Comparison of ENCODE assay signal across 20 cellular contexts in the genomic region with DNA sequence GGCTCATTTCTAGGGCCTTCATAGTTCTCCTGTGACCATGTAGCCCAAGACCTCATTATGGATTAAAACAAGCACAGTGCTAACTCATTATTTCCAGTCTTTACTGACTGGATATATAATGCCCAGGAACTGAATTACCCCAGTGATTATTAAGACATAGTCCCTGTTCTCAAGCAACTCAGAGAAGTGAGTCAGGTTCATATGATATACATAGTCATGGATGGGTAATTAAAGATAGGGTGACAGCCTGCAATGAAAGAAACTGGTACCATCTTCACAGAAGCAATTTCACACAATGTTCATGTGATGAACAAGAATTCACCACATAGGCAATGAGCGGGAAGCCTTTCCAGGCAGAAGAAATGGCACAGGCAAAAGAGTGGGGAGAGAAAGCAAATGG. TPM values are rescaled to one million over a fixed set of nuclear protein-coding genes. Genes with fewer than 3 reads are reported as not detected.
A peak's percentile ranks its signal among the peaks of the same experiment; 100 is the strongest.
DNase-seq lines count a peak whose midpoint lies in the region; ATAC-seq lines count a peak whose summit lies in the region.
"Had no signal": no experiment of that assay in that cellular context is flagged by ENCODE, and none has a peak within 500 bp of the region (broad histone marks: within the 10 kb centered on the region; RNA-seq: fewer than 3 reads in every experiment).

No MANE protein-coding gene starts in this region.

- DNase-seq in CD4-positive, alpha-beta memory T cell, result no peak
- no peak for DNase-seq in activated CD4-positive, alpha-beta memory T cell treated with anti-CD3 and anti-CD28 coated beads, Interleukin-2, amount 10 ng/mL, durations not matched to agents 7 days and 5 days
- DNase-seq in memory B cell (ENCODE audit: low spot score in 2 of 2), result no peak
- no peak for DNase-seq in SJCRH30
- DNase-seq in stimulated activated CD8-positive, alpha-beta memory T cell treated with anti-CD3 and anti-CD28 coated beads, Interleukin-4, amount 100 ng/mL, for 48 hours, result no peak
- no peak for DNase-seq in SHP77 treated with DMSO at 0.1 percent for 48 hours (lab: John Stamatoyannopoulos, UW)
- DNase-seq: activated CD4-positive, CD25-positive, alpha-beta regulatory T cell treated with anti-CD3 and anti-CD28 coated beads, Interleukin-2, amount 50 U/mL, for 72 hours; AML-193; erythroblast; Kasumi-1; left lung; NCI-H1417; NCI-H526 treated with DMSO at 0.1 percent for 48 hours; stimulated activated CD4-positive, alpha-beta T cell treated with anti-CD3 and anti-CD28 coated beads, Interleukin-4, amount 100 ng/mL, for 24 hours; T-helper 9 cell had no signal

- H3K9ac ChIP-seq in BLaER1 treated with 17β-estradiol and CSF1 and Interleukin-3, amounts not matched to agents 10 nM and 100 nM, result peak overlapping the region in 5 of 11 experiments; percentile 1 to 25 (median 13); a peak in 3 of 22 replicates

- peaks cover 15 to 76% (median 62%) of the 10 kb centered on the region in 11 experiments; a peak in 20 of 22 replicates for H4K20me1 ChIP-seq in BLaER1 treated with 17β-estradiol and CSF1 and Interleukin-3, amounts not matched to agents 10 nM and 100 nM

- ATAC-seq in memory B cell (ENCODE audit: low read depth), result no peak
- ATAC-seq in GM19455 (IDR thresholded peaks at IDR 0.05; ENCODE audit: unreplicated experiment), result no peak
- ATAC-seq: gastroesophageal sphincter, left lung had no signal

- POLR2A ChIA-PET in CD4-positive, alpha-beta memory T cell (lab: Charles Lee; ENCODE audit: partially characterized antibody), result interaction anchor here (1.2 to 1.5 kb wide), 2 partner anchors 9 to 24 kb away, joined by 3 to 4 read pairs; no protein-coding TSS in a partner anchor
- POLR2A ChIA-PET in activated CD4-positive, alpha-beta memory T cell treated with anti-CD3 and anti-CD28 coated beads, Interleukin-2, amount 10 ng/mL, durations not matched to agents 7 days and 5 days (lab: Charles Lee), result interaction anchor here (1.3 to 2.0 kb wide), 2 partner anchors 13 to 25 kb away, joined by 3 to 4 read pairs; no protein-coding TSS in a partner anchor

- H3K27ac Mint-ChIP-seq in CD4-positive, alpha-beta memory T cell, result peak overlapping the region in 6 of 7 donors; percentile 19 to 76 (median 62)
- peak overlapping the region; percentile 30 for H3K27ac Mint-ChIP-seq in activated CD4-positive, alpha-beta memory T cell treated with anti-CD3 and anti-CD28 coated beads, Interleukin-2, amount 10 ng/mL, durations not matched to agents 7 days and 5 days
- H3K27ac Mint-ChIP-seq in memory B cell, result peak overlapping the region; percentile 16

- peaks cover 40 to 59% of the 10 kb centered on the region in 2 donors for H3K36me3 Mint-ChIP-seq in CD4-positive, alpha-beta memory T cell
- peaks cover 54% of the 10 kb centered on the region for H3K36me3 Mint-ChIP-seq in activated CD4-positive, alpha-beta memory T cell treated with anti-CD3 and anti-CD28 coated beads, Interleukin-2, amount 10 ng/mL, durations not matched to agents 7 days and 5 days (ENCODE audit: low read depth)
- H3K36me3 Mint-ChIP-seq in memory B cell, result peaks cover 29% of the 10 kb centered on the region

- CTCF ChIA-PET in CD4-positive, alpha-beta memory T cell (lab: Charles Lee; ENCODE audit: partially characterized antibody), result no interaction called here
- CTCF ChIA-PET in activated CD4-positive, alpha-beta memory T cell treated with anti-CD3 and anti-CD28 coated beads, Interleukin-2, amount 10 ng/mL, durations not matched to agents 7 days and 5 days (lab: Charles Lee), result no interaction called here

- intact Hi-C loops in CD4-positive, alpha-beta memory T cell (cut with micrococcal nuclease), result no loop called here

- H3K4me1 ChIP-seq in BLaER1 treated with 17β-estradiol and CSF1 and Interleukin-3, amounts not matched to agents 10 nM and 100 nM, result peaks cover 43 to 73% (median 60%) of the 10 kb centered on the region in 10 experiments
- peaks cover 46% of the 10 kb centered on the region for H3K4me1 ChIP-seq in CD4-positive, alpha-beta memory T cell (ENCODE audit: insufficient read depth, low read length)
- H3K4me1 ChIP-seq in SJCRH30, result no peaks in the 10 kb centered on the region; the same call in 1 of the 2 replicates

- H3K36me3 ChIP-seq in BLaER1 treated with 17β-estradiol and CSF1 and Interleukin-3, amounts not matched to agents 10 nM and 100 nM, result peaks cover 68 to 73% (median 71%) of the 10 kb centered on the region in 11 experiments
- H3K36me3 ChIP-seq in CD4-positive, alpha-beta memory T cell (ENCODE audit: insufficient read depth, low read length), result peaks cover 38% of the 10 kb centered on the region
- H3K36me3 ChIP-seq in SJCRH30, result peaks cover 46% of the 10 kb centered on the region

- H3K4me2 ChIP-seq in BLaER1 treated with 17β-estradiol and CSF1 and Interleukin-3, amounts not matched to agents 10 nM and 100 nM, result peak overlapping the region; percentile 71 to 96 (median 91)

- H3K9me3 Mint-ChIP-seq in CD4-positive, alpha-beta memory T cell, result no peaks in the 10 kb centered on the region
- H3K9me3 Mint-ChIP-seq in activated CD4-positive, alpha-beta memory T cell treated with anti-CD3 and anti-CD28 coated beads, Interleukin-2, amount 10 ng/mL, durations not matched to agents 7 days and 5 days, result no peaks in the 10 kb centered on the region
- H3K9me3 Mint-ChIP-seq in memory B cell, result no peaks in the 10 kb centered on the region

- H3K4me1 Mint-ChIP-seq in CD4-positive, alpha-beta memory T cell, result peaks cover 36 to 59% (median 49%) of the 10 kb centered on the region in 4 donors
- H3K4me1 Mint-ChIP-seq in activated CD4-positive, alpha-beta memory T cell treated with anti-CD3 and anti-CD28 coated beads, Interleukin-2, amount 10 ng/mL, durations not matched to agents 7 days and 5 days, result peaks cover 47% of the 10 kb centered on the region
- peaks cover 20% of the 10 kb centered on the region for H3K4me1 Mint-ChIP-seq in memory B cell

- no peaks in the 10 kb centered on the region for H3K27me3 ChIP-seq in BLaER1 treated with 17β-estradiol and CSF1 and Interleukin-3, amounts not matched to agents 10 nM and 100 nM
- no peaks in the 10 kb centered on the region for H3K27me3 ChIP-seq in CD4-positive, alpha-beta memory T cell (ENCODE audit: insufficient read depth, low read length)
- H3K27me3 ChIP-seq in SJCRH30, result no peaks in the 10 kb centered on the region
- H3K27me3 ChIP-seq: cardiac muscle cell, gastroesophageal sphincter, left lung had no signal

- peak overlapping the region in 3 of 10 experiments; percentile 15 to 47 (median 17); a peak in 2 of 20 replicates for H3K4me3 ChIP-seq in BLaER1 treated with 17β-estradiol and CSF1 and Interleukin-3, amounts not matched to agents 10 nM and 100 nM
- no peak overlapping the region for H3K4me3 ChIP-seq in CD4-positive, alpha-beta memory T cell (ENCODE audit: low read length in 2 of 2)
- no peak overlapping the region for H3K4me3 ChIP-seq in SJCRH30
- H3K4me3 ChIP-seq: cardiac muscle cell, gastroesophageal sphincter, left lung, skin epidermis had no signal

- peaks cover 0 to 8% (median 0%) of the 10 kb centered on the region in 11 experiments; a peak in 2 of 22 replicates for H3K9me3 ChIP-seq in BLaER1 treated with 17β-estradiol and CSF1 and Interleukin-3, amounts not matched to agents 10 nM and 100 nM (replicated peaks in 1 of 11)
- H3K9me3 ChIP-seq in CD4-positive, alpha-beta memory T cell (ENCODE audit: control insufficient read depth in 1 of 2, low read length in 2 of 2), result no peaks in the 10 kb centered on the region
- no peaks in the 10 kb centered on the region for H3K9me3 ChIP-seq in SJCRH30 (replicated peaks)
- H3K9me3 ChIP-seq: gastroesophageal sphincter, left lung had no signal

- peak overlapping the region in 8 of 11 experiments; percentile 8 to 100 (median 45); a peak in 11 of 22 replicates for H3K27ac ChIP-seq in BLaER1 treated with 17β-estradiol and CSF1 and Interleukin-3, amounts not matched to agents 10 nM and 100 nM
- H3K27ac ChIP-seq in CD4-positive, alpha-beta memory T cell (ENCODE audit: low read depth, low read length), result no peak overlapping the region
- no peak overlapping the region for H3K27ac ChIP-seq in SJCRH30
- H3K27ac ChIP-seq: cardiac muscle cell, gastroesophageal sphincter, left lung, skin epidermis had no signal

- no peaks in the 10 kb centered on the region for H3K27me3 Mint-ChIP-seq in CD4-positive, alpha-beta memory T cell
- no peaks in the 10 kb centered on the region for H3K27me3 Mint-ChIP-seq in activated CD4-positive, alpha-beta memory T cell treated with anti-CD3 and anti-CD28 coated beads, Interleukin-2, amount 10 ng/mL, durations not matched to agents 7 days and 5 days
- H3K27me3 Mint-ChIP-seq in memory B cell, result no peaks in the 10 kb centered on the region

- peak overlapping the region in 5 of 8 donors; percentile 13 to 76 (median 41) for H3K4me3 Mint-ChIP-seq in CD4-positive, alpha-beta memory T cell
- no peak overlapping the region for H3K4me3 Mint-ChIP-seq in activated CD4-positive, alpha-beta memory T cell treated with anti-CD3 and anti-CD28 coated beads, Interleukin-2, amount 10 ng/mL, durations not matched to agents 7 days and 5 days
- no peak overlapping the region for H3K4me3 Mint-ChIP-seq in memory B cell

RNA-seq across cellular contexts. Expression of a gene that starts 3.5 kb away (rescaled TPM):
- 100 to 1,000 TPM; 102 to 108 TPM for total RNA-seq in CD4-positive, alpha-beta memory T cell
- polyA plus RNA-seq in CD4-positive, alpha-beta memory T cell, result 10 to 100 TPM; 51.6 to 64.6 TPM
- 10 to 100 TPM; 56.8 to 58.0 TPM for total RNA-seq in activated CD4-positive, alpha-beta memory T cell treated with anti-CD3 and anti-CD28 coated beads, Interleukin-2, amount 10 ng/mL, durations not matched to agents 7 days and 5 days
- 48.2 and 52.8 TPM in 2 replicates for total RNA-seq in SJCRH30 (2014; rRNA removed; shearing (Covaris generic))

Comparison
In these comparisons a context has a peak if more than half of its experiments do, and no peak if none do; other contexts are left out.
1. H3K27ac ChIP-seq: peak in BLaER1 treated with 17β-estradiol and CSF1 and Interleukin-3, amounts not matched to agents 10 nM and 100 nM (8 of 11); none in CD4-positive, alpha-beta memory T cell (single experiment) and SJCRH30 (single experiment).
2. H3K4me3 Mint-ChIP-seq: peak in CD4-positive, alpha-beta memory T cell (5 of 8); none in activated CD4-positive, alpha-beta memory T cell treated with anti-CD3 and anti-CD28 coated beads, Interleukin-2, amount 10 ng/mL, durations not matched to agents 7 days and 5 days (single experiment) and memory B cell (single experiment).
3. Peak in every context shown above with its lines, with median percentiles within 50 percentile points of each other: H3K27ac Mint-ChIP-seq.